17 cellular contexts compared by ENCODE assay signal in genomic region chr7:108419961-108420360, GRCh38. TPM values are rescaled to one million over a fixed set of nuclear protein-coding genes. Genes with fewer than 3 reads are reported as not detected.
A peak's percentile ranks its signal among the peaks of the same experiment; 100 is the strongest.
DNase-seq lines count a peak whose midpoint lies in the region; ATAC-seq, FAIRE-seq and TF ChIP-seq lines count a peak whose summit lies in the region.
"Had no signal": no experiment of that assay in that cellular context is flagged by ENCODE, and none has a peak within 500 bp of the region (broad histone marks: within the 10 kb centered on the region; RNA-seq: fewer than 3 reads in every experiment).

No MANE protein-coding gene starts in this region.

- ATAC-seq in HG03571 (IDR thresholded peaks at IDR 0.05; ENCODE audit: unreplicated experiment), result no peak
- ATAC-seq in GM19395 (IDR thresholded peaks at IDR 0.05; ENCODE audit: unreplicated experiment), result no peak

- no peak overlapping the region for H3K27ac Mint-ChIP-seq in astrocyte (ENCODE audit: unreplicated experiment)
- H3K27ac Mint-ChIP-seq: HFFc6 had no signal

- H3K4me2 ChIP-seq in OCI-LY3 (ENCODE audit: low read length) (peak overlapping the region; percentile 70), astrocyte (ENCODE audit: low read length) (peak overlapping the region; percentile 43)

- H3K27ac ChIP-seq in ACC112 (ENCODE audit: low read depth, low read length) (peak overlapping the region; percentile 45), OCI-LY3 (ENCODE audit: low read length) (no peak overlapping the region), astrocyte (ENCODE audit: low read depth, low read length) (peak overlapping the region; percentile 12)

- no peaks in the 10 kb centered on the region for H3K9me3 Mint-ChIP-seq in astrocyte (ENCODE audit: unreplicated experiment)
- H3K9me3 Mint-ChIP-seq: HFFc6 had no signal

- no peak overlapping the region for H3K4me3 ChIP-seq in ACC112 (ENCODE audit: low read depth, low read length)
- H3K4me3 ChIP-seq in OCI-LY3 (ENCODE audit: low read length), result no peak overlapping the region; the same call in 1 of the 2 replicates
- no peak overlapping the region for H3K4me3 ChIP-seq in astrocyte (ENCODE audit: insufficient read depth, low read depth, low read length)
- H3K4me3 ChIP-seq in fibroblast of pulmonary artery (replicated peaks; ENCODE audit: low read depth, low read length), result no peak overlapping the region

- H3K9ac ChIP-seq in OCI-LY3 (ENCODE audit: low read length) (no peak overlapping the region), astrocyte (ENCODE audit: low read length) (no peak overlapping the region)

- H3K79me2 ChIP-seq in ACC112 (ENCODE audit: control insufficient read depth, insufficient read depth, low read length, unreplicated experiment) (no peaks in the 10 kb centered on the region), OCI-LY3 (ENCODE audit: low read length) (peaks cover 99% of the 10 kb centered on the region), astrocyte (ENCODE audit: insufficient read depth, low read length) (peaks cover 10% of the 10 kb centered on the region)

- H3K9me3 ChIP-seq in OCI-LY3 (ENCODE audit: insufficient read depth, low read length), result no peaks in the 10 kb centered on the region
- no peaks in the 10 kb centered on the region for H3K9me3 ChIP-seq in astrocyte (ENCODE audit: insufficient read depth, low read depth, low read length)

- DNase-seq in astrocyte (ENCODE audit: low read depth), result peak; percentile 44
- peak; percentile 20 for DNase-seq in fibroblast of pulmonary artery (ENCODE audit: low read depth)
- DNase-seq in HK-2 (ENCODE audit: unreplicated experiment), result no peak
- DNase-seq in HTR-8/SVneo (ENCODE audit: insufficient read length, low spot score), result no peak
- DNase-seq: HFFc6, MM.1S, NCI-H1105, NCI-H187, NCI-H446 treated with DMSO at 0.1 percent for 48 hours, NCI-H774, SHP77 treated with DMSO at 0.1 percent for 48 hours had no signal

- no peak overlapping the region for H3K4me3 Mint-ChIP-seq in astrocyte (ENCODE audit: unreplicated experiment)
- H3K4me3 Mint-ChIP-seq: HFFc6 had no signal

- TF ChIP-seq CTCF in OCI-LY3 (IDR thresholded peaks at IDR 0.05; ENCODE audit: low read depth, low read length) (no peak), astrocyte (IDR thresholded peaks at IDR 0.05; ENCODE audit: insufficient read depth, low read depth, low read length) (no peak), fibroblast of pulmonary artery (IDR thresholded peaks at IDR 0.05; ENCODE audit: low read length, missing control alignments) (no peak)

- peaks cover 29% of the 10 kb centered on the region for H3K4me1 Mint-ChIP-seq in astrocyte (ENCODE audit: low read depth, unreplicated experiment)

- no peaks in the 10 kb centered on the region for H3K27me3 ChIP-seq in ACC112 (ENCODE audit: insufficient read depth, low read length)
- no peaks in the 10 kb centered on the region for H3K27me3 ChIP-seq in OCI-LY3 (ENCODE audit: low read depth, low read length)
- H3K27me3 ChIP-seq in astrocyte (ENCODE audit: insufficient read depth, low read length), result no peaks in the 10 kb centered on the region

- H2AFZ ChIP-seq in ACC112 (ENCODE audit: low read length, unreplicated experiment) (no peak overlapping the region), OCI-LY3 (ENCODE audit: low read depth, low read length) (no peak overlapping the region), astrocyte (ENCODE audit: low read depth, low read length) (no peak overlapping the region)

- no peak for FAIRE-seq in astrocyte (lab: Jason Lieb, UNC)
- no peak for FAIRE-seq in HTR-8/SVneo (lab: Jason Lieb, UNC)
- FAIRE-seq: H1, RCC 7860 had no signal

- no peaks in the 10 kb centered on the region for H3K27me3 Mint-ChIP-seq in astrocyte (ENCODE audit: low read depth, unreplicated experiment)

- H3K36me3 Mint-ChIP-seq in astrocyte (ENCODE audit: low read depth, unreplicated experiment), result no peaks in the 10 kb centered on the region

- H4K20me1 ChIP-seq in OCI-LY3 (ENCODE audit: insufficient read depth, low read length), result peaks cover 42% of the 10 kb centered on the region
- no peaks in the 10 kb centered on the region for H4K20me1 ChIP-seq in astrocyte (ENCODE audit: insufficient read depth, low read length)

- no peaks in the 10 kb centered on the region for H3K36me3 ChIP-seq in ACC112 (ENCODE audit: insufficient read depth, low read length)
- peaks cover 16% of the 10 kb centered on the region for H3K36me3 ChIP-seq in OCI-LY3 (replicated peaks; ENCODE audit: low read depth, low read length)
- no peaks in the 10 kb centered on the region for H3K36me3 ChIP-seq in astrocyte (ENCODE audit: insufficient read depth, low read length)

- peaks cover 18% of the 10 kb centered on the region for H3K4me1 ChIP-seq in ACC112 (ENCODE audit: control insufficient read depth, insufficient read depth, low read length, unreplicated experiment)
- H3K4me1 ChIP-seq in OCI-LY3 (ENCODE audit: low read length), result peaks cover 99% of the 10 kb centered on the region
- peaks cover 5% of the 10 kb centered on the region for H3K4me1 ChIP-seq in astrocyte (ENCODE audit: insufficient read depth, low read length)

RNA-seq across cellular contexts. Expression of gene NRCAM, which starts 36.3 kb away (rescaled TPM):
- 7.9 and 9.3 TPM in 2 replicates for total RNA-seq in astrocyte

Comparison
In these comparisons a context has a peak if more than half of its experiments do, and no peak if none do; other contexts are left out.
1. DNase-seq: peak in astrocyte (single experiment) and fibroblast of pulmonary artery (single experiment); none in HK-2 (single experiment) and HTR-8/SVneo (single experiment).